In genomic region chr20:10316582-10316981, GRCh38 we compare ENCODE assay signal across 1 cellular context.
TF ChIP-seq lines count a peak whose summit lies in the region.

No MANE protein-coding gene starts in this region.

TF ChIP-seq in HepG2, 621 proteins besides CTCF, POLR2A, EP300 and RAD21 (continued from another document):
- TF ChIP-seq, protein P1, sequence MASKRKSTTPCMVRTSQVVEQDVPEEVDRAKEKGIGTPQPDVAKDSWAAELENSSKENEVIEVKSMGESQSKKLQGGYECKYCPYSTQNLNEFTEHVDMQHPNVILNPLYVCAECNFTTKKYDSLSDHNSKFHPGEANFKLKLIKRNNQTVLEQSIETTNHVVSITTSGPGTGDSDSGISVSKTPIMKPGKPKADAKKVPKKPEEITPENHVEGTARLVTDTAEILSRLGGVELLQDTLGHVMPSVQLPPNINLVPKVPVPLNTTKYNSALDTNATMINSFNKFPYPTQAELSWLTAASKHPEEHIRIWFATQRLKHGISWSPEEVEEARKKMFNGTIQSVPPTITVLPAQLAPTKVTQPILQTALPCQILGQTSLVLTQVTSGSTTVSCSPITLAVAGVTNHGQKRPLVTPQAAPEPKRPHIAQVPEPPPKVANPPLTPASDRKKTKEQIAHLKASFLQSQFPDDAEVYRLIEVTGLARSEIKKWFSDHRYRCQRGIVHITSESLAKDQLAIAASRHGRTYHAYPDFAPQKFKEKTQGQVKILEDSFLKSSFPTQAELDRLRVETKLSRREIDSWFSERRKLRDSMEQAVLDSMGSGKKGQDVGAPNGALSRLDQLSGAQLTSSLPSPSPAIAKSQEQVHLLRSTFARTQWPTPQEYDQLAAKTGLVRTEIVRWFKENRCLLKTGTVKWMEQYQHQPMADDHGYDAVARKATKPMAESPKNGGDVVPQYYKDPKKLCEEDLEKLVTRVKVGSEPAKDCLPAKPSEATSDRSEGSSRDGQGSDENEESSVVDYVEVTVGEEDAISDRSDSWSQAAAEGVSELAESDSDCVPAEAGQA (IDR thresholded peaks at IDR 0.05; ENCODE audit: low read depth) = no peak
- TF ChIP-seq, protein P1 (CRISPR knock-in tag; IDR thresholded peaks at IDR 0.05; ENCODE audit: borderline replicate concordance) = no peak
- TF ChIP-seq ZNF841 (CRISPR knock-in tag; IDR thresholded peaks at IDR 0.05; ENCODE audit: borderline replicate concordance) = no peak
- no peak for TF ChIP-seq SOX5 (CRISPR knock-in tag; IDR thresholded peaks at IDR 0.05; ENCODE audit: borderline replicate concordance)
- TF ChIP-seq REPIN1 (CRISPR knock-in tag; IDR thresholded peaks at IDR 0.05; ENCODE audit: borderline replicate concordance, low read depth) = peak; percentile 86; the same call in 1 of the 2 replicates
- TF ChIP-seq BCL6 (CRISPR knock-in tag; IDR thresholded peaks at IDR 0.05) = peak; percentile 35
- TF ChIP-seq BATF2 (CRISPR knock-in tag; IDR thresholded peaks at IDR 0.05) = no peak
- TF ChIP-seq ATF3 (CRISPR knock-in tag; IDR thresholded peaks at IDR 0.05) = no peak
- no peak for TF ChIP-seq NBN (conservative IDR thresholded peaks at IDR 0.05)
- peak; percentile 51; the same call in 1 of the 2 replicates for TF ChIP-seq ZNF331 (CRISPR knock-in tag; IDR thresholded peaks at IDR 0.05)
- TF ChIP-seq IRX3 (CRISPR knock-in tag; IDR thresholded peaks at IDR 0.05; ENCODE audit: borderline replicate concordance, low read depth) = peak; percentile 31; the same call in 1 of the 2 replicates
- TF ChIP-seq BHLHE40 (IDR thresholded peaks at IDR 0.05; ENCODE audit: low read length) = no peak
- TF ChIP-seq SNAPC5 (CRISPR knock-in tag; IDR thresholded peaks at IDR 0.05; ENCODE audit: borderline replicate concordance) = no peak
- 0 out of 2 replicates have a peak, but pooled peaks have one; percentile 29 for TF ChIP-seq POGZ (CRISPR knock-in tag; IDR thresholded peaks at IDR 0.05)
- TF ChIP-seq TBX3 (IDR thresholded peaks at IDR 0.05; ENCODE audit: borderline replicate concordance) = no peak
- no peak for TF ChIP-seq ADNP (CRISPR knock-in tag; IDR thresholded peaks at IDR 0.05)
- TF ChIP-seq TOPORS (CRISPR knock-in tag; IDR thresholded peaks at IDR 0.05) = peak; percentile 74; the same call in 1 of the 2 replicates
- no peak for TF ChIP-seq ZNF274 (CRISPR knock-in tag; IDR thresholded peaks at IDR 0.05)
- TF ChIP-seq, protein P2, sequence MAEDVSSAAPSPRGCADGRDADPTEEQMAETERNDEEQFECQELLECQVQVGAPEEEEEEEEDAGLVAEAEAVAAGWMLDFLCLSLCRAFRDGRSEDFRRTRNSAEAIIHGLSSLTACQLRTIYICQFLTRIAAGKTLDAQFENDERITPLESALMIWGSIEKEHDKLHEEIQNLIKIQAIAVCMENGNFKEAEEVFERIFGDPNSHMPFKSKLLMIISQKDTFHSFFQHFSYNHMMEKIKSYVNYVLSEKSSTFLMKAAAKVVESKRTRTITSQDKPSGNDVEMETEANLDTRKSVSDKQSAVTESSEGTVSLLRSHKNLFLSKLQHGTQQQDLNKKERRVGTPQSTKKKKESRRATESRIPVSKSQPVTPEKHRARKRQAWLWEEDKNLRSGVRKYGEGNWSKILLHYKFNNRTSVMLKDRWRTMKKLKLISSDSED (CRISPR knock-in tag; IDR thresholded peaks at IDR 0.05) = no peak
- peak; percentile 21; the same call in 1 of the 2 replicates for TF ChIP-seq NFYC (CRISPR knock-in tag; IDR thresholded peaks at IDR 0.05)
- TF ChIP-seq SOX6 (IDR thresholded peaks at IDR 0.05) = no peak
- 0 out of 2 replicates have a peak, but pooled peaks have one; percentile 22 for TF ChIP-seq SOX6 (CRISPR knock-in tag; IDR thresholded peaks at IDR 0.05)
- TF ChIP-seq, protein P3, sequence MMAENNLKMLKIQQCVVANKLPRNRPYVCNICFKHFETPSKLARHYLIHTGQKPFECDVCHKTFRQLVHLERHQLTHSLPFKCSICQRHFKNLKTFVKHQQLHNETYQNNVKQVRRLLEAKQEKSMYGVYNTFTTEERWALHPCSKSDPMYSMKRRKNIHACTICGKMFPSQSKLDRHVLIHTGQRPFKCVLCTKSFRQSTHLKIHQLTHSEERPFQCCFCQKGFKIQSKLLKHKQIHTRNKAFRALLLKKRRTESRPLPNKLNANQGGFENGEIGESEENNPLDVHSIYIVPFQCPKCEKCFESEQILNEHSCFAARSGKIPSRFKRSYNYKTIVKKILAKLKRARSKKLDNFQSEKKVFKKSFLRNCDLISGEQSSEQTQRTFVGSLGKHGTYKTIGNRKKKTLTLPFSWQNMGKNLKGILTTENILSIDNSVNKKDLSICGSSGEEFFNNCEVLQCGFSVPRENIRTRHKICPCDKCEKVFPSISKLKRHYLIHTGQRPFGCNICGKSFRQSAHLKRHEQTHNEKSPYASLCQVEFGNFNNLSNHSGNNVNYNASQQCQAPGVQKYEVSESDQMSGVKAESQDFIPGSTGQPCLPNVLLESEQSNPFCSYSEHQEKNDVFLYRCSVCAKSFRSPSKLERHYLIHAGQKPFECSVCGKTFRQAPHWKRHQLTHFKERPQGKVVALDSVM (CRISPR knock-in tag; IDR thresholded peaks at IDR 0.05) = 0 out of 2 replicates have a peak, but pooled peaks have one; percentile 28
- no peak for TF ChIP-seq ETV6 (CRISPR knock-in tag; conservative IDR thresholded peaks at IDR 0.05)
- peak; percentile 34; the same call in 1 of the 2 replicates for TF ChIP-seq ZMYM4 (CRISPR knock-in tag; IDR thresholded peaks at IDR 0.05)
- TF ChIP-seq, protein P4, sequence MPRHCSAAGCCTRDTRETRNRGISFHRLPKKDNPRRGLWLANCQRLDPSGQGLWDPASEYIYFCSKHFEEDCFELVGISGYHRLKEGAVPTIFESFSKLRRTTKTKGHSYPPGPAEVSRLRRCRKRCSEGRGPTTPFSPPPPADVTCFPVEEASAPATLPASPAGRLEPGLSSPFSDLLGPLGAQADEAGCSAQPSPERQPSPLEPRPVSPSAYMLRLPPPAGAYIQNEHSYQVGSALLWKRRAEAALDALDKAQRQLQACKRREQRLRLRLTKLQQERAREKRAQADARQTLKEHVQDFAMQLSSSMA (CRISPR knock-in tag; IDR thresholded peaks at IDR 0.05) = 0 out of 2 replicates have a peak, but pooled peaks have one; percentile 20
- no peak for TF ChIP-seq ZBTB20 (CRISPR knock-in tag; IDR thresholded peaks at IDR 0.05; ENCODE audit: borderline replicate concordance, low read depth)
- peak; percentile 60 for TF ChIP-seq PPARG (CRISPR knock-in tag; conservative IDR thresholded peaks at IDR 0.05)
- TF ChIP-seq, protein P5, sequence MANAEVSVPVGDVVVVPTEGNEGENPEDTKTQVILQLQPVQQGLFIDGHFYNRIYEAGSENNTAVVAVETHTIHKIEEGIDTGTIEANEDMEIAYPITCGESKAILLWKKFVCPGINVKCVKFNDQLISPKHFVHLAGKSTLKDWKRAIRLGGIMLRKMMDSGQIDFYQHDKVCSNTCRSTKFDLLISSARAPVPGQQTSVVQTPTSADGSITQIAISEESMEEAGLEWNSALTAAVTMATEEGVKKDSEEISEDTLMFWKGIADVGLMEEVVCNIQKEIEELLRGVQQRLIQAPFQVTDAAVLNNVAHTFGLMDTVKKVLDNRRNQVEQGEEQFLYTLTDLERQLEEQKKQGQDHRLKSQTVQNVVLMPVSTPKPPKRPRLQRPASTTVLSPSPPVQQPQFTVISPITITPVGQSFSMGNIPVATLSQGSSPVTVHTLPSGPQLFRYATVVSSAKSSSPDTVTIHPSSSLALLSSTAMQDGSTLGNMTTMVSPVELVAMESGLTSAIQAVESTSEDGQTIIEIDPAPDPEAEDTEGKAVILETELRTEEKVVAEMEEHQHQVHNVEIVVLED (CRISPR knock-in tag; IDR thresholded peaks at IDR 0.05; ENCODE audit: borderline replicate concordance) = no peak
- TF ChIP-seq ZNF10 (CRISPR knock-in tag; IDR thresholded peaks at IDR 0.05; ENCODE audit: borderline replicate concordance, low read depth) = no peak
- TF ChIP-seq ZNF280B (CRISPR knock-in tag; IDR thresholded peaks at IDR 0.05; ENCODE audit: borderline replicate concordance) = no peak
- no peak for TF ChIP-seq KDM5A (IDR thresholded peaks at IDR 0.05; ENCODE audit: borderline replicate concordance, low read length)
- TF ChIP-seq ZNF781 (CRISPR knock-in tag; IDR thresholded peaks at IDR 0.05; ENCODE audit: borderline replicate concordance, not compliant biosample characterization) = peak; percentile 38
